ENCODE assay signal across 21 cellular contexts in genomic region chr2:12199661-12200258, GRCh38.
"Had no signal": no experiment of that assay in that cellular context is flagged by ENCODE, and none has a peak within 500 bp of the region (broad histone marks: within the 10 kb centered on the region; RNA-seq: fewer than 3 reads in every experiment).

No MANE protein-coding gene starts in this region.

- H3K27me3 Mint-ChIP-seq: activated naive CD8-positive, alpha-beta T cell treated with anti-CD3 and anti-CD28 coated beads, Interleukin-2, amount 50 U/mL, for 24 hours had no signal

- H3K9me3 ChIP-seq: pancreas, testis had no signal

- H3K36me3 Mint-ChIP-seq: activated CD8-positive, alpha-beta memory T cell treated with anti-CD3 and anti-CD28 coated beads, Interleukin-2, amount 10 ng/mL, durations not matched to agents 7 days and 5 days; mesothelial cell of epicardium; type B pancreatic cell had no signal

- ATAC-seq: activated CD4-positive, CD25-positive, alpha-beta regulatory T cell treated with anti-CD3 and anti-CD28 coated beads, Interleukin-2, amount 50 U/mL, for 24 hours; activated CD8-positive, alpha-beta memory T cell treated with anti-CD3 and anti-CD28 coated beads, Interleukin-2, amount 10 ng/mL, durations not matched to agents 7 days and 5 days; activated naive CD8-positive, alpha-beta T cell treated with anti-CD3 and anti-CD28 coated beads, Interleukin-2, amount 50 U/mL, for 24 hours; left lobe of liver; pancreas; psoas muscle; sciatic nerve had no signal

- H3K36me3 ChIP-seq: pancreas had no signal

- H3K27ac Mint-ChIP-seq: activated CD4-positive, alpha-beta memory T cell treated with anti-CD3 and anti-CD28 coated beads, Interleukin-2, amount 10 ng/mL, durations not matched to agents 7 days and 5 days; activated CD4-positive, alpha-beta T cell treated with anti-CD3 and anti-CD28 coated beads, Interleukin-2, amount 10 ng/mL, durations not matched to agents 24 days and 14 days; activated CD8-positive, alpha-beta memory T cell treated with anti-CD3 and anti-CD28 coated beads, Interleukin-2, amount 10 ng/mL, durations not matched to agents 7 days and 5 days; activated naive CD8-positive, alpha-beta T cell treated with anti-CD3 and anti-CD28 coated beads, Interleukin-2, amount 50 U/mL, for 24 hours; mesothelial cell of epicardium; type B pancreatic cell had no signal

- H3K4me3 ChIP-seq: pancreas, psoas muscle, testis had no signal

- DNase-seq: activated CD4-positive, alpha-beta memory T cell treated with anti-CD3 and anti-CD28 coated beads, Interleukin-2, amount 10 ng/mL, durations not matched to agents 7 days and 5 days; activated CD4-positive, alpha-beta T cell treated with anti-CD3 and anti-CD28 coated beads, Interleukin-2, amount 10 ng/mL, durations not matched to agents 24 days and 14 days; activated CD8-positive, alpha-beta memory T cell treated with anti-CD3 and anti-CD28 coated beads, Interleukin-2, amount 10 ng/mL, durations not matched to agents 7 days and 5 days; activated gamma-delta T cell; activated naive CD4-positive, alpha-beta T cell treated with anti-CD3 and anti-CD28 coated beads, Interleukin-2, amount 50 U/mL, for 16 hours; activated naive CD8-positive, alpha-beta T cell treated with anti-CD3 and anti-CD28 coated beads, Interleukin-2, amount 50 U/mL, for 24 hours; activated T-cell treated with anti-CD3 and anti-CD28 coated beads for 4 hours; kidney; mammary epithelial cell; pancreas; psoas muscle; stimulated activated CD4-positive, alpha-beta T cell treated with anti-CD3 and anti-CD28 coated beads, Interleukin-4, amount 100 ng/mL, for 1 hour; stimulated activated naive CD4-positive, alpha-beta T cell; testis had no signal

- H3K4me1 ChIP-seq: pancreas, psoas muscle had no signal

- H3K4me3 Mint-ChIP-seq: activated CD4-positive, alpha-beta memory T cell treated with anti-CD3 and anti-CD28 coated beads, Interleukin-2, amount 10 ng/mL, durations not matched to agents 7 days and 5 days; activated CD4-positive, alpha-beta T cell treated with anti-CD3 and anti-CD28 coated beads, Interleukin-2, amount 10 ng/mL, durations not matched to agents 24 days and 14 days; activated CD8-positive, alpha-beta memory T cell treated with anti-CD3 and anti-CD28 coated beads, Interleukin-2, amount 10 ng/mL, durations not matched to agents 7 days and 5 days; activated naive CD8-positive, alpha-beta T cell treated with anti-CD3 and anti-CD28 coated beads, Interleukin-2, amount 50 U/mL, for 24 hours; mesothelial cell of epicardium; nephron; type B pancreatic cell had no signal

- H3K27me3 ChIP-seq: pancreas, testis had no signal

- H3K27ac ChIP-seq: pancreas, psoas muscle, testis, VCaP had no signal
